26 cellular contexts compared by ENCODE assay signal in the genomic region with DNA sequence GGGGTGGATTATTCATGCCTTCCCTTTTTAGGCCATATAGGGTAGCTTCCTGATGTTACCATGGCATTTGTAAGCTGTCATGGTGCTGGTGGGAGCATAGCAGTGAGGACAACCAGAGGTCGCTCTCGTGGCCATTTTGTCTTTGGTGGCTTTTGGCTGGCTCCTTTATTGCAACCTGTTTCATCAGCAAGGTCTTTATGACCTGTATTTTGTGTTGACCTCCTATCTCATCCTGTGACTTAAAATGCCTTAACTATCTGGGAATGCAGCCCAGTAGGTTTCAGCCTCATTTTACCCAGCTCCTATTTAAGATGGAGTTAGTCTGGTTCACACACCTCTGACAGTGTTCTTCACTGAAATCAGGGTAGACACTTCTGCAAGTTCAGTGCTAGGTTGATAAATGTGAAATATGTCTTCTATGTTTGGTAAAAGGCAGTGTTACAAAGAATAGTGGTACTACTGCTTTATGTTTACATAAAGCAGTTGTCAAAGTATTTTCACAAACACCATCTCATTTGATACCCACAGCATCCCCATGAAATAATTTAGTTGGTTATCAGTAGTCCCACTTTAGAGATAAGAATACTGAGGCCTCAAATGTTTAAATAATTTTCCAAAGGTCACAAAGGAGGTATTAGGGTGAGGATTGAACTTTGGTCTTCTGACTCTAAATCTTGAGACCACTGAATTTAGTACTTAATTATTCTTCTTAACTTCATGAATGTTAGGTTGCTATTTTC.
"Had no signal": no experiment of that assay in that cellular context is flagged by ENCODE, and none has a peak within 500 bp of the region (broad histone marks: within the 10 kb centered on the region; RNA-seq: fewer than 3 reads in every experiment).

No MANE protein-coding gene starts in this region.

- H3K27ac ChIP-seq: coronary artery, dorsolateral prefrontal cortex, esophagus squamous epithelium, heart right ventricle, left lung, lower lobe of right lung had no signal

- H3K36me3 Mint-ChIP-seq: mesothelial cell of epicardium had no signal

- FAIRE-seq: colon, endothelial cell of umbilical vein, islet of Langerhans, keratinocyte had no signal

- ATAC-seq: esophagus mucosa, heart right ventricle, left cardiac atrium, left lung, left ventricle myocardium superior, lower lobe of right lung, mucosa of descending colon had no signal

- H3K27ac Mint-ChIP-seq: mesothelial cell of epicardium, naive B cell had no signal

- H3K27me3 ChIP-seq: dorsolateral prefrontal cortex, esophagus squamous epithelium, gastrocnemius medialis, heart right ventricle, left lung had no signal

- H3K4me3 Mint-ChIP-seq: mesothelial cell of epicardium, naive B cell had no signal

- H3K4me3 ChIP-seq: coronary artery, dorsolateral prefrontal cortex, esophagus squamous epithelium, gastrocnemius medialis, heart right ventricle, left lung, lower lobe of right lung, mucosa of descending colon had no signal

- H3K36me3 ChIP-seq: esophagus squamous epithelium, gastrocnemius medialis, heart right ventricle, left lung, lower lobe of right lung had no signal

- H3K4me1 Mint-ChIP-seq: mesothelial cell of epicardium, naive B cell had no signal

- H3K4me1 ChIP-seq: esophagus squamous epithelium, left lung, lower lobe of right lung had no signal

- DNase-seq: dermis blood vessel endothelial cell; dorsolateral prefrontal cortex; effector CD4-positive, alpha-beta T cell; effector memory CD4-positive, alpha-beta T cell; esophagus squamous epithelium; foreskin fibroblast; foreskin melanocyte; gastrocnemius medialis; glutamatergic neuron; head of caudate nucleus; heart right ventricle; hippocampal formation; left cardiac atrium; left lung; left ventricle myocardium superior; lower lobe of right lung; mesenchymal stem cell; mucosa of descending colon; naive B cell had no signal

- H3K9me3 ChIP-seq: esophagus squamous epithelium, gastrocnemius medialis, mucosa of descending colon had no signal
